In the genomic region with DNA sequence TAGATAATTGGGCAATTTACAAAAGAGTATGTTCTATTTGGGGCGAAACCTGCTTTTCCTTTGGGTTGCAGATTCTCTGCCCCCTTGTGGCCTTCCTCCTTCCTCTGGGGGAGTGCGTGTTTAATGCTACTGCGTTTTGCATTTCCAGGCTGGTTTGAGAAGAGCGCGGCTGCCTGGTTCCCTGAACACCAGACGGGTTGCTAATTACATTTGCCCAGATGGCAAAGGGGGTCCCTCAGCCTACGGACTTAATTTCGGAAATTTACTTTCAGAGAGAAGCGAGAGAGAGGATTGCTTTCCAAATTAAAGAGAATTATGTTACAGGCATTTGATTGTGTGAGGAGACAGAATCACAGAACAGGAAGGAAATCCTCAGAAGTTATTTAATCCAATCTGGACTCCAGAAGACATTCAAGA, we compare ENCODE assay signal across 8 cellular contexts.
DNase-seq lines count a peak whose midpoint lies in the region; ATAC-seq and TF ChIP-seq lines count a peak whose summit lies in the region.

No MANE protein-coding gene starts in this region.

- intact Hi-C loops in mammary epithelial cell (cut with micrococcal nuclease): loop anchor here (2.0 kb wide), 1 partner anchor 94 kb away; no protein-coding TSS in a partner anchor

- no peak overlapping the region for H3K27ac ChIP-seq in mammary epithelial cell (ENCODE audit: insufficient read depth, low read depth, low read length)

- DNase-seq in AG04449 (ENCODE audit: low read depth, low spot score): peak; percentile 7
- peak; percentile 9 for DNase-seq in GM12865 (ENCODE audit: low read depth)
- peak; percentile 40 for DNase-seq in NOMO-1 treated with dmso at 0.1 percent for 144 hours (lab: John Stamatoyannopoulos, UW; ENCODE audit: unreplicated experiment)
- no peak for DNase-seq in mammary epithelial cell
- peak; percentile 69 for DNase-seq in islet precursor cell
- peak; percentile 27 for DNase-seq in stimulated activated CD4-positive, alpha-beta T cell treated with anti-CD3 and anti-CD28 coated beads, Interleukin-4, amount 100 ng/mL, for 1 hour
- no peak for DNase-seq in NCI-H226

- H2AFZ ChIP-seq in mammary epithelial cell (ENCODE audit: low read depth, low read length): peak overlapping the region; percentile 72

- POLR2A ChIA-PET in AG04449 (lab: Yijun Ruan, JAX): no interaction called here

- dilution Hi-C loops in mammary epithelial cell (cut with HindIII; ENCODE audit: low sequenced_read_pairs): no loop called here

- H3K9ac ChIP-seq in mammary epithelial cell (ENCODE audit: insufficient read depth, low read length): no peak overlapping the region

- no peaks in the 10 kb centered on the region for H3K36me3 ChIP-seq in mammary epithelial cell (ENCODE audit: insufficient read depth, low read length)

- WGBS in mammary epithelial cell (ENCODE audit: low coverage, missing lambda C conversion rate): 41% methylated on average over 9 of the region's 9 CpGs

- H3K4me2 ChIP-seq in mammary epithelial cell (ENCODE audit: insufficient read depth, low read depth, low read length): no peak overlapping the region

- TF ChIP-seq CTCF in AG04449 (IDR thresholded peaks at IDR 0.05; ENCODE audit: insufficient read depth, low read length, missing control alignments) (peak; percentile 81), GM12865 (IDR thresholded peaks at IDR 0.05; ENCODE audit: insufficient read depth, low read depth, low read length, missing control alignments) (no peak), mammary epithelial cell (conservative IDR thresholded peaks at IDR 0.05 in 1 of 2, IDR thresholded peaks at IDR 0.05 in 1 of 2; ENCODE audit: extremely low read depth in 1 of 2, insufficient read depth in 1 of 2, low read depth in 1 of 2, low read length in 2 of 2) (peak; percentile 52 to 64)

- H3K9me3 ChIP-seq in mammary epithelial cell (replicated peaks; ENCODE audit: insufficient read depth, low read length): no peaks in the 10 kb centered on the region

- H3K79me2 ChIP-seq in mammary epithelial cell (ENCODE audit: insufficient read depth, low read length): no peaks in the 10 kb centered on the region

- ATAC-seq in GM19023 (IDR thresholded peaks at IDR 0.05; ENCODE audit: unreplicated experiment): no peak

- in situ Hi-C loops in mammary epithelial cell (cut with MboI; ENCODE audit: low sequenced_read_pairs in 2 of 2): no loop called here

- no TSS peak for BruUV-seq in mammary epithelial cell (replicated peaks; lab: Mats Ljungman, UMichigan)

- CTCF ChIA-PET in AG04449 (lab: Yijun Ruan, JAX): interaction anchor here (0.8 to 1.2 kb wide), 4 partner anchors 10 to 1074 kb away, joined by 3 to 4 read pairs (median 4); no protein-coding TSS in a partner anchor
- CTCF ChIA-PET in mammary epithelial cell (lab: Charles Lee; ENCODE audit: low non-redundant PET): no interaction called here

- no peaks in the 10 kb centered on the region for H3K27me3 ChIP-seq in mammary epithelial cell (ENCODE audit: insufficient read depth, low read length)

- H3K4me3 ChIP-seq in AG04449 (ENCODE audit: low read depth, low read length) (0 out of 2 replicates have a peak overlapping the region, but pooled peaks have one; percentile 13), GM12865 (ENCODE audit: low read depth, low read length) (no peak overlapping the region), mammary epithelial cell (replicated peaks in 1 of 3; ENCODE audit: insufficient read depth in 1 of 3, low read depth in 2 of 3, low read length in 3 of 3) (no peak overlapping the region)

- no peaks in the 10 kb centered on the region for H4K20me1 ChIP-seq in mammary epithelial cell (ENCODE audit: insufficient read depth, low read length)

- no peaks in the 10 kb centered on the region for H3K4me1 ChIP-seq in mammary epithelial cell (ENCODE audit: insufficient read depth, low read length)

Comparison
In these comparisons a context has a peak if more than half of its experiments do, and no peak if none do; other contexts are left out.
1. DNase-seq: peak in AG04449 (single experiment), GM12865 (single experiment), NOMO-1 treated with dmso at 0.1 percent for 144 hours (single experiment), islet precursor cell (single experiment) and stimulated activated CD4-positive, alpha-beta T cell treated with anti-CD3 and anti-CD28 coated beads, Interleukin-4, amount 100 ng/mL, for 1 hour (single experiment); none in mammary epithelial cell (single experiment) and NCI-H226 (single experiment).